In the genomic region with DNA sequence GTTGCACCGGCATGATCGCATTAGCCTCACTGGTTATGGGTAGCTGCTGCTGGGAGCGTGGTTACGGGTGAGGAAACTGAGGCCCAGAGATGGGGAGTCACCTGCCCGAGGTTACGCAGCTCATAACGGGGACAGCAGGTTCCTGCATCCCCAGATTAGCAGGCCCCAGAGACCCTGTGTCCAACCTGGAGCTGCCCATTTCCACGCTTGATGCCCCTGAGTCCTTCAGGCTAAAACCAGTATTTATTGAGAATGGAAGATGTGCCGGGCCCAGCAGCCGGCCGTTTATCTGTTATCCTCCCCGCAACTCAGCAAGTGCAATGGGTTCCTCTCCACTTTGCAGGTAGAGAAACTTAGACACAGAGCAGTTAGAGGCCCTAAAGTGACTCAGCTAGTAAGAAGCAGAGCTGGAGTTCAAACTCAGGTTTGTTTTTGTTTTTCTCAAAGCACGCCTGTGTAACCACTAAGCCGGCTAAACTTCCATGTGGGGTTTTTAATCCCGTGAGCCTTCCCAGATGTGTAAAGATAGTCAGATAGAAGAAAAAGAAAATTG, we compare ENCODE assay signal across 8 cellular contexts. TPM values are rescaled to one million over a fixed set of nuclear protein-coding genes. Genes with fewer than 3 reads are reported as not detected.
DNase-seq lines count a peak whose midpoint lies in the region; ATAC-seq and TF ChIP-seq lines count a peak whose summit lies in the region.

No MANE protein-coding gene starts in this region.

- H3K9me3 ChIP-seq in HCT116 (ENCODE audit: control insufficient read depth in 1 of 2, insufficient read depth in 1 of 2, low read depth in 1 of 2, low read length in 2 of 2) = no peaks in the 10 kb centered on the region

- no peaks in the 10 kb centered on the region for H3K9me3 Mint-ChIP-seq in MCF 10A (ENCODE audit: unreplicated experiment)

- TF ChIP-seq CTCF in HCT116 (IDR thresholded peaks at IDR 0.05 in 2 of 3, conservative IDR thresholded peaks at IDR 0.05 in 1 of 3; ENCODE audit: borderline replicate concordance in 1 of 3, insufficient read depth in 1 of 3, low read depth in 2 of 3, low read length in 2 of 3) = no peak
- TF ChIP-seq CTCF in MCF 10A (IDR thresholded peaks at IDR 0.05; ENCODE audit: unreplicated experiment) = no peak

- POLR2A ChIA-PET in HCT116 (lab: Charles Lee) = no interaction called here
- POLR2A ChIA-PET in MCF 10A (lab: Yijun Ruan, JAX) = interaction anchor here (0.5 to 2.8 kb wide), 39 partner anchors 9 to 629 kb away, joined by 3 to 27 read pairs (median 4); no protein-coding TSS in a partner anchor

- BruUV-seq in HCT116 (replicated peaks; lab: Mats Ljungman, UMichigan) (no TSS peak), MCF 10A (replicated peaks; lab: Mats Ljungman, UMichigan) (no TSS peak)

- peak overlapping the region; percentile 100 for H3K27ac Mint-ChIP-seq in MCF 10A (ENCODE audit: low read depth, unreplicated experiment)

- TF ChIP-seq POLR2A in HCT116 (IDR thresholded peaks at IDR 0.05; ENCODE audit: borderline replicate concordance, extremely low read depth, insufficient read depth, insufficient read length) = no peak

- H3K9me2 ChIP-seq in HCT116 (ENCODE audit: insufficient read depth) = no peaks in the 10 kb centered on the region

- no peak overlapping the region for H2AFZ ChIP-seq in HCT116 (ENCODE audit: low read depth, low read length, poor library complexity, severe bottlenecking)

- CTCF ChIA-PET in HCT116 (lab: Charles Lee) (interaction anchor here (1.0 to 2.8 kb wide), 11 partner anchors 9 to 450 kb away, joined by 3 to 9 read pairs (median 4); no protein-coding TSS in a partner anchor), MCF 10A (lab: Yijun Ruan, JAX) (interaction anchor here (0.5 to 26.8 kb wide), 36 partner anchors 9 to 678 kb away, joined by 3 to 1436 read pairs (median 4); no protein-coding TSS in a partner anchor)

- H3K4me3 Mint-ChIP-seq in MCF 10A (ENCODE audit: unreplicated experiment) = peak overlapping the region; percentile 76

- DNase-seq in SIG-M5 treated with dmso at 0.1 percent for 504 hours (lab: John Stamatoyannopoulos, UW; ENCODE audit: unreplicated experiment) = peak; percentile 78
- no peak for DNase-seq in SIG-M5 (lab: John Stamatoyannopoulos, UW)
- no peak for DNase-seq in HCT116 (ENCODE audit: low read depth, low spot score)
- DNase-seq in NCI-H460 (ENCODE audit: extremely low read depth, low read depth) = peak; percentile 13
- peak; percentile 40 for DNase-seq in MCF 10A (ENCODE audit: unreplicated experiment)
- DNase-seq in left colon = no peak
- DNase-seq in substantia nigra (lab: John Stamatoyannopoulos, UW) = peak in 6 of 49 donors; percentile 33 to 60 (median 48)
- no peak for DNase-seq in SHP77 treated with DMSO at 0.1 percent for 48 hours (lab: John Stamatoyannopoulos, UW)

- TF ChIP-seq RAD21 in HCT116 (IDR thresholded peaks at IDR 0.05; ENCODE audit: low read depth) = no peak

- H3K36me3 ChIP-seq in HCT116 (ENCODE audit: control insufficient read depth in 1 of 2, insufficient read depth in 2 of 2, low read length in 2 of 2) = peaks cover 0 to 4% of the 10 kb centered on the region in 2 experiments; a peak in 2 of 4 replicates

- peaks cover 55% of the 10 kb centered on the region for H3K79me2 ChIP-seq in HCT116 (ENCODE audit: insufficient read depth, low read length)

- peaks cover 6% of the 10 kb centered on the region for H3K36me3 Mint-ChIP-seq in MCF 10A (ENCODE audit: insufficient read depth, unreplicated experiment)

- RAD21 ChIA-PET in HCT116 (lab: Charles Lee; ENCODE audit: low non-redundant PET in 1 of 2, low total read pairs in 2 of 2, uncharacterized antibody in 2 of 2, unreplicated experiment in 2 of 2) = no interaction called here

- no peaks in the 10 kb centered on the region for H3K27me3 Mint-ChIP-seq in MCF 10A (ENCODE audit: insufficient read depth, unreplicated experiment)

- H4K20me1 ChIP-seq in HCT116 (ENCODE audit: insufficient read depth) = no peaks in the 10 kb centered on the region

- H3K27ac ChIP-seq in HCT116 (ENCODE audit: low read depth, low read length) = peak overlapping the region; percentile 91
- H3K27ac ChIP-seq in substantia nigra (ENCODE audit: low read depth, low read length, poor library complexity, severe bottlenecking) = peak overlapping the region; percentile 99

- no peaks in the 10 kb centered on the region for H3K27me3 ChIP-seq in HCT116 (ENCODE audit: insufficient read depth, low read length)

- intact Hi-C loops in HCT116 (cut with micrococcal nuclease) (no loop called here), MCF 10A (cut with micrococcal nuclease) (no loop called here), left colon (cut with DNase I, micrococcal nuclease) (no loop called here)

- peaks cover 7 to 18% of the 10 kb centered on the region in 2 experiments; a peak in 3 of 4 replicates for H3K4me1 ChIP-seq in HCT116 (ENCODE audit: control insufficient read depth in 1 of 2, insufficient read depth in 2 of 2, low read length in 2 of 2)

- peaks cover 16% of the 10 kb centered on the region for H3K4me1 Mint-ChIP-seq in MCF 10A (ENCODE audit: insufficient read depth, unreplicated experiment)

- ATAC-seq in HCT116 (peak; percentile 14), left colon (peak; percentile 12)

- peak overlapping the region; percentile 86 to 90 for H3K4me3 ChIP-seq in HCT116 (replicated peaks in 1 of 2; ENCODE audit: low read depth in 1 of 2, low read length in 2 of 2)

- H3K9ac ChIP-seq in HCT116 (ENCODE audit: low read length) = peak overlapping the region; percentile 87

- H3K4me2 ChIP-seq in HCT116 (ENCODE audit: low read length) = peak overlapping the region; percentile 91

TF ChIP-seq in HCT116, 20 proteins besides CTCF, POLR2A, EP300 and RAD21:
- TF ChIP-seq ZFX (IDR thresholded peaks at IDR 0.05) (peak; percentile 87), ELF1 (IDR thresholded peaks at IDR 0.05; ENCODE audit: borderline replicate concordance, low read depth) (no peak)

RNA-seq across cellular contexts. Expression of a gene that starts 0.7 kb away (rescaled TPM):
- 71.5 TPM for total RNA-seq in HCT116 (2021; ENCODE audit: unreplicated experiment)
- polyA plus RNA-seq in HCT116 (2012) = 18.5 and 39.9 TPM in 2 replicates
- total RNA-seq in NCI-H460 (2014; rRNA removed; shearing (Covaris generic)) = 149 and 173 TPM in 2 replicates
- 57.1 and 96.8 TPM in 2 replicates for polyA plus RNA-seq in NCI-H460 (2014; cell fraction: nucleus; rRNA removed)
- total RNA-seq in MCF 10A (2022) = 37.0 and 45.4 TPM in 2 replicates
- 10 to 100 TPM; 11.1 to 14.7 TPM for total RNA-seq in left colon

RNA-seq across cellular contexts. Expression of a gene that starts 34.8 kb away (rescaled TPM):
- total RNA-seq in HCT116 (2021; ENCODE audit: unreplicated experiment) = 267 TPM
- 18.9 and 34.6 TPM in 2 replicates for polyA plus RNA-seq in HCT116 (2012)
- total RNA-seq in NCI-H460 (2014; rRNA removed; shearing (Covaris generic)) = 0.12 and 0.20 TPM in 2 replicates
- 2.3 and 3.9 TPM in 2 replicates for polyA plus RNA-seq in NCI-H460 (2014; cell fraction: nucleus; rRNA removed)
- total RNA-seq in MCF 10A (2022) = 0.28 and 0.34 TPM in 2 replicates
- total RNA-seq in left colon = not detected

Comparison
In these comparisons a context has a peak if more than half of its experiments do, and no peak if none do; other contexts are left out.
1. DNase-seq: peak in SIG-M5 treated with dmso at 0.1 percent for 504 hours (single experiment), NCI-H460 (single experiment) and MCF 10A (single experiment); none in SIG-M5 (single experiment), HCT116 (single experiment), left colon (0 of 2) and SHP77 treated with DMSO at 0.1 percent for 48 hours (single experiment).
2. RNA of a gene that starts 34.8 kb away (total RNA-seq): 267 TPM in HCT116 (single experiment); 0.28 to 0.34 TPM in MCF 10A, 0.12 to 0.20 TPM in NCI-H460 and not detected in left colon; every median in the first group is over 100 times any median in the second.